ENCODE assay signal across 9 cellular contexts in the genomic region with DNA sequence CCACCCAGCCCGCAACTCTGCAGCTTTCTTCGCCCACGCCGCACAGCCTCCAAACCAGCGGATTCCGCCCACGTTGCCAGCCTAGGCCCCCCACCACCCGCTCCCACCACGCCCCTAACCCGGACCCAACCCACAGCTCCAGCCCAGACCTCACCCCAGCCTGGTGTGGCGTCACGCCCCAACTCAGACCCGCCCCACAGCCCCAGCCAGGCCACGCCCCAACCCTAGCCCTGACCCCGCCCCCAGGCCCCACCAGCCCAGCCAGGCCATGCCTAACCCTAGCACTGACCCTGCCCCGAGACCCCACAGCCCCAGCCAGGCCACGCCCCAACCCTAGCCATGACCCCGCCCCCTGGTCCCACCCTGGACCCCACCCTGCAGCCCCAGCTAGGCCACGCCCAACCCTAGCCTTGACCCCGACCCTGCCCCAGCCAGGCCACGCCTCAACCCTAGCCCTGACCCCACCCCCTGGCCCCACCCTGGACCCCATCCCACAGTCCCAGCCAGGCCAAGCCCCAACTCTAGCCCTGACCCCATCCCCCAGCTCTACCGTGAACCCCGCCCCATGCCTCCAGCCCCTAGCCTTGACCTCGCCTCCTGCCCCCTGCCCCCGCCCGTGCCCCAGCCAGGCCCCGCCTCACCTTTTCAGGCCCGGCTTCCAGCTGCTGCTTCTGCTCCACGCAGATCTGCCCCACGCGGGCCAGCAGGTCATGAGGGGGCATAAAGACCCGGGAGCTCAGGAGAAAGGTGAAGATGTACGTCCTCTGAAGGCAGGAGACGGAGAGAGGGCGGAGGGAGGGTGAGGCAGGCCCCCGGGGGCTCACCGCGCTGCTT.
DNase-seq lines count a peak whose midpoint lies in the region; ATAC-seq and TF ChIP-seq lines count a peak whose summit lies in the region.
"Had no signal": no experiment of that assay in that cellular context is flagged by ENCODE, and none has a peak within 500 bp of the region (broad histone marks: within the 10 kb centered on the region; RNA-seq: fewer than 3 reads in every experiment).

No MANE protein-coding gene starts in this region.

- H3K9me3 ChIP-seq in Peyer's patch = no peaks in the 10 kb centered on the region
- H3K9me3 ChIP-seq in left lung = no peaks in the 10 kb centered on the region

- peak overlapping the region in 1 of 2 donors; percentile 71 for H3K27ac Mint-ChIP-seq in stimulated activated naive CD8-positive, alpha-beta T cell treated with anti-CD3 and anti-CD28 coated beads, Interleukin-15, amount 100 ng/mL, for 72 hours

- intact Hi-C loops in left lung (cut with DNase I) = no loop called here

- DNase-seq in NCI-H345 (lab: John Stamatoyannopoulos, UW) = peak; percentile 41
- no peak for DNase-seq in NCI-H345 treated with DMSO at 0.1 percent for 48 hours (lab: John Stamatoyannopoulos, UW; ENCODE audit: unreplicated experiment)
- peak; percentile 44 to 63 (median 54) for DNase-seq in Peyer's patch
- no peak for DNase-seq in cardiac fibroblast (ENCODE audit: low read depth in 2 of 2)
- DNase-seq in left lung = peak; percentile 66 to 92
- DNase-seq in stimulated activated naive CD8-positive, alpha-beta T cell treated with anti-CD3 and anti-CD28 coated beads, Interleukin-15, amount 100 ng/mL, for 72 hours = peak in 1 of 2 donors; percentile 49
- no peak for DNase-seq in NCI-H128 (lab: John Stamatoyannopoulos, UW; ENCODE audit: unreplicated experiment)
- DNase-seq in putamen (ENCODE audit: low spot score) = no peak

- peak overlapping the region; percentile 78 to 87 for H3K4me3 Mint-ChIP-seq in stimulated activated naive CD8-positive, alpha-beta T cell treated with anti-CD3 and anti-CD28 coated beads, Interleukin-15, amount 100 ng/mL, for 72 hours

- H3K27ac ChIP-seq in Peyer's patch (peak overlapping the region in 1 of 4 donors; percentile 0), left lung (peak overlapping the region in 1 of 2 donors; percentile 28)
- H3K27ac ChIP-seq: C4-2B had no signal

- H3K27me3 ChIP-seq in Peyer's patch = no peaks in the 10 kb centered on the region
- H3K27me3 ChIP-seq in left lung = no peaks in the 10 kb centered on the region

- no peaks in the 10 kb centered on the region for H3K9me3 Mint-ChIP-seq in stimulated activated naive CD8-positive, alpha-beta T cell treated with anti-CD3 and anti-CD28 coated beads, Interleukin-15, amount 100 ng/mL, for 72 hours

- H3K4me1 ChIP-seq in Peyer's patch (peaks cover 0 to 11% (median 0%) of the 10 kb centered on the region in 4 donors), left lung (peaks cover 6 to 16% of the 10 kb centered on the region in 2 donors)

- H3K36me3 ChIP-seq in Peyer's patch (no peaks in the 10 kb centered on the region), left lung (no peaks in the 10 kb centered on the region)

- no peaks in the 10 kb centered on the region for H3K27me3 Mint-ChIP-seq in stimulated activated naive CD8-positive, alpha-beta T cell treated with anti-CD3 and anti-CD28 coated beads, Interleukin-15, amount 100 ng/mL, for 72 hours

- TF ChIP-seq CTCF in Peyer's patch (IDR thresholded peaks at IDR 0.05) = no peak
- TF ChIP-seq CTCF in cardiac fibroblast (IDR thresholded peaks at IDR 0.05; ENCODE audit: low read depth, low read length) = no peak
- TF ChIP-seq CTCF in left lung (IDR thresholded peaks at IDR 0.05) = no peak

- ATAC-seq in left lung = peak; percentile 72
- ATAC-seq in stimulated activated naive CD8-positive, alpha-beta T cell treated with anti-CD3 and anti-CD28 coated beads, Interleukin-15, amount 100 ng/mL, for 72 hours = peak; percentile 54

- no peak for TF ChIP-seq POLR2A in Peyer's patch (IDR thresholded peaks at IDR 0.05)

- peak overlapping the region; percentile 41 to 55 (median 42) for H3K4me3 ChIP-seq in Peyer's patch
- peak overlapping the region; percentile 46 to 52 for H3K4me3 ChIP-seq in cardiac fibroblast (replicated peaks in 1 of 2; ENCODE audit: low read depth in 2 of 2, low read length in 2 of 2)
- peak overlapping the region; percentile 37 to 52 for H3K4me3 ChIP-seq in left lung

- peaks cover 16% of the 10 kb centered on the region for H3K4me1 Mint-ChIP-seq in stimulated activated naive CD8-positive, alpha-beta T cell treated with anti-CD3 and anti-CD28 coated beads, Interleukin-15, amount 100 ng/mL, for 72 hours

Comparison
In these comparisons a context has a peak if more than half of its experiments do, and no peak if none do; other contexts are left out.
1. DNase-seq: peak in NCI-H345 (single experiment), Peyer's patch (3 of 3) and left lung (2 of 2); none in NCI-H345 treated with DMSO at 0.1 percent for 48 hours (single experiment), cardiac fibroblast (0 of 2), NCI-H128 (single experiment) and putamen (single experiment).
2. Peak in every context shown above with its lines, with median percentiles within 50 percentile points of each other: H3K4me3 ChIP-seq.